In genomic region chr14:49692191-49692757, GRCh38 we compare ENCODE assay signal across 8 cellular contexts. TPM values are rescaled to one million over a fixed set of nuclear protein-coding genes. Genes with fewer than 3 reads are reported as not detected.
DNase-seq lines count a peak whose midpoint lies in the region; ATAC-seq, FAIRE-seq and TF ChIP-seq lines count a peak whose summit lies in the region.

No MANE protein-coding gene starts in this region.

- intact Hi-C loops in activated B cell treated with CpG ODN at 0.5 μM for 24 hours (cut with micrococcal nuclease), result loop anchor here (1.0 to 5.0 kb wide), 4 partner anchors 105 to 620 kb away; partner anchors contain the start of genes DMAC2L, L2HGDH, RPS29 and SOS2

- no peak for DNase-seq in H7
- DNase-seq in activated B cell treated with CpG ODN at 0.5 μM for 24 hours, result no peak
- DNase-seq in hepatic stellate cell (ENCODE audit: low spot score), result peak; percentile 21
- peak; percentile 19 for DNase-seq in small intestine
- DNase-seq in nucleus accumbens (lab: John Stamatoyannopoulos, UW), result no peak
- DNase-seq in occipital lobe (lab: John Stamatoyannopoulos, UW), result no peak

- peaks cover 7% of the 10 kb centered on the region for H3K36me3 Mint-ChIP-seq in activated B cell treated with CpG ODN at 0.5 μM for 24 hours (ENCODE audit: low read depth)

- POLR2A ChIA-PET in activated B cell treated with CpG ODN at 0.5 μM for 24 hours (lab: Charles Lee), result interaction anchor here (0.5 to 3.0 kb wide), 13 partner anchors 9 to 1117 kb away, joined by 3 to 24 read pairs (median 5); partner anchors contain the start of genes KLHDC2, LRR1, MGAT2 and RPL36AL

- H3K4me1 ChIP-seq in small intestine (ENCODE audit: control insufficient read depth in 2 of 2, insufficient read depth in 1 of 2, low read depth in 1 of 2, low read length in 1 of 2), result no peaks in the 10 kb centered on the region

- ATAC-seq in activated B cell treated with CpG ODN at 0.5 μM for 24 hours (ENCODE audit: low read depth) (no peak), HG03469 (IDR thresholded peaks at IDR 0.05; ENCODE audit: unreplicated experiment) (no peak), GM18909 (IDR thresholded peaks at IDR 0.05; ENCODE audit: poor library complexity, unreplicated experiment) (no peak)

- H3K27me3 ChIP-seq in H7 (ENCODE audit: control insufficient read depth, insufficient read depth, low read length) (peaks cover 13% of the 10 kb centered on the region), small intestine (ENCODE audit: control insufficient read depth in 2 of 2, insufficient read depth in 2 of 2, low read length in 2 of 2) (no peaks in the 10 kb centered on the region)

- H3K4me3 ChIP-seq in H7 (ENCODE audit: insufficient read depth, low read depth, low read length), result peak overlapping the region; percentile 78
- peak overlapping the region; percentile 72 to 88 for H3K4me3 ChIP-seq in small intestine (ENCODE audit: low read depth in 1 of 2, low read length in 2 of 2)

- no peak for FAIRE-seq in small intestine (lab: Jason Lieb, UNC)

- no peaks in the 10 kb centered on the region for H3K9me3 Mint-ChIP-seq in activated B cell treated with CpG ODN at 0.5 μM for 24 hours

- peaks cover 27% of the 10 kb centered on the region for H3K4me1 Mint-ChIP-seq in activated B cell treated with CpG ODN at 0.5 μM for 24 hours

- peak overlapping the region; percentile 84 for H3K27ac Mint-ChIP-seq in activated B cell treated with CpG ODN at 0.5 μM for 24 hours

- H3K36me3 ChIP-seq in H7 (replicated peaks; ENCODE audit: control insufficient read depth, insufficient read depth, low read length), result no peaks in the 10 kb centered on the region
- H3K36me3 ChIP-seq in small intestine (ENCODE audit: control insufficient read depth in 2 of 2, insufficient read depth in 2 of 2, low read length in 2 of 2), result no peaks in the 10 kb centered on the region

- H3K9me3 ChIP-seq in small intestine (ENCODE audit: control insufficient read depth, low read depth), result no peaks in the 10 kb centered on the region

- 28 to 46% (median 45%) methylated on average over 6 of the region's 6 CpGs for WGBS in small intestine, 3 donors

- peak overlapping the region; percentile 91 to 98 for H3K27ac ChIP-seq in small intestine (ENCODE audit: low read depth in 1 of 2, low read length in 1 of 2)

- TF ChIP-seq CTCF in activated B cell treated with CpG ODN at 0.5 μM for 24 hours (IDR thresholded peaks at IDR 0.05), result no peak

- peak overlapping the region; percentile 83 for H3K4me3 Mint-ChIP-seq in activated B cell treated with CpG ODN at 0.5 μM for 24 hours

- H3K27me3 Mint-ChIP-seq in activated B cell treated with CpG ODN at 0.5 μM for 24 hours, result no peaks in the 10 kb centered on the region

- CTCF ChIA-PET in activated B cell treated with CpG ODN at 0.5 μM for 24 hours (lab: Charles Lee), result no interaction called here

RNA-seq across cellular contexts. Expression of gene KLHDC1, which starts 0.6 kb away (rescaled TPM):
- 0.07 and 0.38 TPM in 2 replicates for total RNA-seq in H7 (2014; rRNA removed; shearing (Covaris generic))
- total RNA-seq in activated B cell treated with CpG ODN at 0.5 μM for 24 hours (5.7 and 6.9 TPM in 2 replicates), occipital lobe (15.9 TPM)
- 1 to 10 TPM; 1.3 to 4.0 (median 1.9) TPM for polyA plus RNA-seq in small intestine

RNA-seq across cellular contexts. Expression of gene POLE2, which starts 4.3 kb away (rescaled TPM):
- 30.8 and 36.5 TPM in 2 replicates for total RNA-seq in H7 (2014; rRNA removed; shearing (Covaris generic))
- total RNA-seq in activated B cell treated with CpG ODN at 0.5 μM for 24 hours, result 2.9 and 5.3 TPM in 2 replicates
- polyA plus RNA-seq in small intestine, result 1 to 10 TPM; 2.4 to 9.8 (median 7.6) TPM
- total RNA-seq in occipital lobe, result 12.0 TPM

RNA-seq across cellular contexts. Expression of gene DNAAF2, which starts 57.2 kb away (rescaled TPM):
- total RNA-seq in H7 (2014; rRNA removed; shearing (Covaris generic)), result 28.2 and 28.9 TPM in 2 replicates
- total RNA-seq in activated B cell treated with CpG ODN at 0.5 μM for 24 hours (8.5 and 8.6 TPM in 2 replicates), occipital lobe (17.2 TPM)
- polyA plus RNA-seq in small intestine, result 10 to 100 TPM in 1 of 3 donors, 1 to 10 TPM in 2; 8.3 to 19.5 (median 9.2) TPM

Comparison
In these comparisons a context has a peak if more than half of its experiments do, and no peak if none do; other contexts are left out.
1. DNase-seq: peak in hepatic stellate cell (single experiment) and small intestine (single experiment); none in H7 (single experiment), activated B cell treated with CpG ODN at 0.5 μM for 24 hours (single experiment), nucleus accumbens (0 of 56) and occipital lobe (single experiment).